1 cellular context compared by ENCODE assay signal in the genomic region with DNA sequence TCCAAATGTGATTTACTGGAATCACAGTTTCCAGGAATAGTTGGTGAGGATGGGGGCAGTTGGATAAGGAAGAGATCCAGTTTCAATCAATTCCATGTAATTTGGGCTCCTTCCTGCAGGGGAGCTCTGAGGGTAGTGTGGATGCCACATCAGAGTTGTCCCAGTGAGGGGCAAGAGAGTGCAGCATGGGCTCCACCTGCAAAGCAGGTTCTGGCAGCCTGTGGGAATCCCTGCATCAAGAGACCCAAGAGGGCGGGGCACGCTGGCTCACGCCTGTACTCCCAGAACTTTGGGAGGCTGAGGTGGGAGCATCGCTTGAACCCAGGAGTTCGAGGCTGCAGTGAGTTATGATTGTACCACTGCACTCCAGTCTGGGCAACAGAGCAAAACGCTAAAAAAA.
TF ChIP-seq lines count a peak whose summit lies in the region.

No MANE protein-coding gene starts in this region.

TF ChIP-seq in HEK293, 187 proteins besides CTCF, POLR2A, EP300 and RAD21 (continued from another document):
- TF ChIP-seq, protein P1, sequence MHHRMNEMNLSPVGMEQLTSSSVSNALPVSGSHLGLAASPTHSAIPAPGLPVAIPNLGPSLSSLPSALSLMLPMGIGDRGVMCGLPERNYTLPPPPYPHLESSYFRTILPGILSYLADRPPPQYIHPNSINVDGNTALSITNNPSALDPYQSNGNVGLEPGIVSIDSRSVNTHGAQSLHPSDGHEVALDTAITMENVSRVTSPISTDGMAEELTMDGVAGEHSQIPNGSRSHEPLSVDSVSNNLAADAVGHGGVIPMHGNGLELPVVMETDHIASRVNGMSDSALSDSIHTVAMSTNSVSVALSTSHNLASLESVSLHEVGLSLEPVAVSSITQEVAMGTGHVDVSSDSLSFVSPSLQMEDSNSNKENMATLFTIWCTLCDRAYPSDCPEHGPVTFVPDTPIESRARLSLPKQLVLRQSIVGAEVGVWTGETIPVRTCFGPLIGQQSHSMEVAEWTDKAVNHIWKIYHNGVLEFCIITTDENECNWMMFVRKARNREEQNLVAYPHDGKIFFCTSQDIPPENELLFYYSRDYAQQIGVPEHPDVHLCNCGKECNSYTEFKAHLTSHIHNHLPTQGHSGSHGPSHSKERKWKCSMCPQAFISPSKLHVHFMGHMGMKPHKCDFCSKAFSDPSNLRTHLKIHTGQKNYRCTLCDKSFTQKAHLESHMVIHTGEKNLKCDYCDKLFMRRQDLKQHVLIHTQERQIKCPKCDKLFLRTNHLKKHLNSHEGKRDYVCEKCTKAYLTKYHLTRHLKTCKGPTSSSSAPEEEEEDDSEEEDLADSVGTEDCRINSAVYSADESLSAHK (tag by site-specific recombination; IDR thresholded peaks at IDR 0.05) = no peak
- TF ChIP-seq ZNF211 (tag by site-specific recombination; IDR thresholded peaks at IDR 0.05; ENCODE audit: low read depth) (no peak), ZNF501 (tag by site-specific recombination; IDR thresholded peaks at IDR 0.05) (no peak), ZNF792 (tag by site-specific recombination; IDR thresholded peaks at IDR 0.05) (no peak), SP2 (tag by site-specific recombination; IDR thresholded peaks at IDR 0.05) (no peak), ZNF549 (tag by site-specific recombination; IDR thresholded peaks at IDR 0.05) (no peak), ZNF311 (tag by site-specific recombination; IDR thresholded peaks at IDR 0.05; ENCODE audit: borderline replicate concordance) (no peak)
